In the genomic region with DNA sequence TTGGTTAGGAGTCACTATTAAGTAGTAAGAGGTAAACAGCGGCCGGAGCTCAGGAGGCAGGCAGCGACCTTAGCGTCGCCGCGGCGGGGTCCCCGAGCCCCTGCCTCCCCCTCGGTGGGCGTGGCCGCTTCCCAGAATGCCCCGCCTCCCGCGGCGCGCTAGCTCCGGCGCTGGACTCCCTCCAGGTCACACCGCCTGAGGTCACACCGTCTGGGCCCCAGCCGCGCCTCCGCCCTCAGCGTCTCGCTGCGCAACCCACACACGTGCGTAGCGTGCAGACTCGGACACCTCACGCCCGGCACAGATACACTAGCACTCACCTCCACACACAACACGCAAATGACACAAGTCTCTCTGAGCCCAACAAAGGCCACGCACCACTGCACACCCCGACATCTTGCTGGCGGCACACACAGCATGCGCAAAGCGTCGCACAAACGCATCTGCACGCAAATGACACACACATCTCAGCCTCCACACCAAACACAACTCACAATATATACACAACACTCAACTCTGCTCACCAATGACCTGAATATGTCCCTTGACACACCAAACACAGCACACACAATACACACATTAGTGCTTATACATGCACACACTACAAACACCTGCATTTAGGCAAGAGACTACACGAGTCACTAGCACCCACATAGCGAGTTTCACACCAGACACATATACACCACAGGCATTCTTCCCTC, we compare ENCODE assay signal across 1 cellular context.
TF ChIP-seq lines count a peak whose summit lies in the region.

No MANE protein-coding gene starts in this region.

TF ChIP-seq in endothelial cell of umbilical vein, 7 proteins besides CTCF, POLR2A, EP300 and RAD21 (continued from another document):
- TF ChIP-seq FOS (IDR thresholded peaks at IDR 0.05; ENCODE audit: borderline replicate concordance, insufficient read depth, low read length): no peak
- no peak for TF ChIP-seq JUN (IDR thresholded peaks at IDR 0.05; ENCODE audit: borderline replicate concordance, insufficient read depth, insufficient read length, low read depth)
- TF ChIP-seq POLR2AphosphoS5 (IDR thresholded peaks at IDR 0.05; ENCODE audit: insufficient read depth, low read depth, low read length): no peak
